ENCODE assay signal across 14 cellular contexts in the genomic region with DNA sequence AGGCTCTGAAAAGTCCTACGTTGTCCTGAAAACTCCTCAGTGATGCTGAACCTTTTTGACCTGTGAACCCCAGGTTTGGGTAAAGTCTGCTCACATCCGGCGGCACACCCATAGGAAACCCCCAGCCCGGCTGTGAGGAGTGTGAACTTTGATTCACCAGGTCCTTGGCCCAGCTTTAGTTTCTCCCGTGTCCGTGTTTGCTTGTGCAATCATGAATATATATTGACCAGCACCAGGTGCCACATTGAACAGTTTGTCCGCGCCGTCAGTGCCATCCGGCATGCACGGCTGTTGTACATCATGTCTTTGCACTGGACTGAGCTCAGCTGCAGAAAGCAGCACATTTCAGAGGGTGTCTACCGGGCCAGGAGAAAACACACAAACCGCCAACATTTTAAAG.
"Had no signal": no experiment of that assay in that cellular context is flagged by ENCODE, and none has a peak within 500 bp of the region (broad histone marks: within the 10 kb centered on the region; RNA-seq: fewer than 3 reads in every experiment).

No MANE protein-coding gene starts in this region.

- H3K27ac ChIP-seq: left lung, parathyroid adenoma had no signal

- H3K9ac ChIP-seq: parathyroid adenoma had no signal

- H3K9me3 ChIP-seq: left lung, thoracic aorta had no signal

- H2AFZ ChIP-seq: parathyroid adenoma had no signal

- DNase-seq: activated B cell treated with CpG ODN at 0.5 μM for 24 hours; activated CD4-positive, alpha-beta T cell treated with anti-CD3 and anti-CD28 coated beads, Interleukin-2, amount 10 ng/mL, durations not matched to agents 7 days and 5 days; activated T-cell treated with anti-CD3 and anti-CD28 coated beads for 4 hours; foreskin fibroblast; head of caudate nucleus; left lung; mesendoderm; stimulated activated CD4-positive, alpha-beta T cell treated with anti-CD3 and anti-CD28 coated beads, Interleukin-2, amount 100 ng/mL, for 24 hours; stimulated activated naive CD4-positive, alpha-beta T cell treated with Interleukin-2 at 50 U/mL for 16 hours; T-helper 2 cell had no signal

- H3K27me3 ChIP-seq: left lung had no signal

- ATAC-seq: esophagus mucosa, left lung, sciatic nerve had no signal

- H3K4me3 ChIP-seq: left lung, thoracic aorta had no signal
